In the genomic region with DNA sequence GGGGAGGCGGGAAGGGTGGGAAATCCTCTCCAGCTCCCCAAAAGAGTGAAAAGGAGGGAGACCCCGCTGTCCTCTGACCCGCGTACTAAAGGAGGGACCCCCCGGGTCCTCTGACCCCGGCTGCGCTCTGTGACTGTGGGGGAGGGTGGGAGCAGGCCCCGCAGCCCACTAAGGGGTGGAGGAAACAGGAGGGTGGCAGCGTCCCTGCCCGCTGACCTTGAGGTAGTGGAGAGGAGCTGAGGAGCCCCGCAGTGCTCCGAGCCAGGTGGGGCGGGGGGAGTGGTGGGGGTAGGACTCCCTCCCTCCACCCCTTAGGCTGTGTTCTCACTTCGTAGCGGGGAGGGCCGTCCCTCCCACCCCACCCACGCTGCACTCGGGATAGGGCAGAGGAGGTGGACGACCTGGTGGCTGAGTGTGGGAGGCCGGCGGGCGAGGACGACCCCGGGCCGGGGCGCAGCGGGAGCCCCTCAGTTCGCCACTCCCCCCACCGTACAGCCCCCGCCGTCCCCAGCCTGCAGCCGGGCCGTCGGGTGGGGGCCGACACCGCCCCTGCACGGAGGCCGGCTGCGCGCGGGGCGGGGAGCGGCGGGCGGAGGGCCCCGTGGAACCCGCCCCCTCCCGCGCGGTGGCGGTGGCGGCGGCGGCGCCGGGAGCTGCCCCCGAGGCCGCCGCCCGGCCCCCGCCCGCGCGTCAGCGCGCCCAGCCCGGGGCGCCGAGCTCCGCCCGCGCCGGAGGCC, we compare ENCODE assay signal across 11 cellular contexts. TPM values are rescaled to one million over a fixed set of nuclear protein-coding genes. Genes with fewer than 3 reads are reported as not detected.
A peak's percentile ranks its signal among the peaks of the same experiment; 100 is the strongest.
DNase-seq lines count a peak whose midpoint lies in the region; ATAC-seq and TF ChIP-seq lines count a peak whose summit lies in the region.
"Had no signal": no experiment of that assay in that cellular context is flagged by ENCODE, and none has a peak within 500 bp of the region (broad histone marks: within the 10 kb centered on the region; RNA-seq: fewer than 3 reads in every experiment).

Gene ADCY2, plus strand, starts transcription at position 707 of the 737 bp plus-strand sequence. CDS start 159 bp downstream, outside the sequence.

- peaks cover 3% of the 10 kb centered on the region for H3K36me3 Mint-ChIP-seq in activated naive CD4-positive, alpha-beta T cell treated with anti-CD3 and anti-CD28 coated beads, Interleukin-2, amount 10 ng/mL, durations not matched to agents 7 days and 5 days
- H3K36me3 Mint-ChIP-seq: activated naive CD4-positive, alpha-beta T cell treated with anti-CD3 and anti-CD28 coated beads, Interleukin-2, amount 50 U/mL, for 24 hours had no signal

- no peak for TF ChIP-seq RAD21 in IMR-90 (IDR thresholded peaks at IDR 0.05; ENCODE audit: low read length)

- no peak within 1 kb of the TSS for H3K4me3 ChIP-seq in IMR-90 (ENCODE audit: insufficient read depth, low read depth, low read length)
- peak within 1 kb of the TSS in 7 of 8 donors; percentile 4 to 62 (median 30) for H3K4me3 ChIP-seq in spleen

- H3K27ac ChIP-seq in IMR-90 (ENCODE audit: insufficient read depth, low read length) (no peak within 1 kb of the TSS), spleen (no peak within 1 kb of the TSS)

- no peak within 1 kb of the TSS for H2AK9ac ChIP-seq in IMR-90 (replicated peaks; ENCODE audit: low read depth, low read length, poor library complexity)

- peaks cover 4% of the 10 kb centered on the region for H3K4me1 Mint-ChIP-seq in activated naive CD4-positive, alpha-beta T cell treated with anti-CD3 and anti-CD28 coated beads, Interleukin-2, amount 10 ng/mL, durations not matched to agents 7 days and 5 days

- TF ChIP-seq POLR2A in IMR-90 (IDR thresholded peaks at IDR 0.05; ENCODE audit: low read depth, low read length): no peak
- TF ChIP-seq POLR2A in spleen (IDR thresholded peaks at IDR 0.05): no peak

- no peak within 1 kb of the TSS for H3K14ac ChIP-seq in IMR-90 (replicated peaks; ENCODE audit: low read depth, low read length)

- H3K9me1 ChIP-seq in IMR-90 (ENCODE audit: insufficient read depth, low read length): no peaks in the 10 kb centered on the region

- H3K56ac ChIP-seq in IMR-90 (ENCODE audit: extremely low read depth, insufficient read depth, low read length): no peak within 1 kb of the TSS

- dilution Hi-C loops in IMR-90 (cut with HindIII; ENCODE audit: low sequenced_read_pairs, unreplicated experiment): no loop called here

- no peaks in the 10 kb centered on the region for H3K36me3 ChIP-seq in IMR-90 (ENCODE audit: control insufficient read depth, insufficient read depth, low read length)
- no peaks in the 10 kb centered on the region for H3K36me3 ChIP-seq in spleen

- no peak within 1 kb of the TSS for H2BK120ac ChIP-seq in IMR-90 (ENCODE audit: low read depth, low read length)

- POLR2A ChIA-PET in IMR-90 (lab: Charles Lee; ENCODE audit: unreplicated experiment): no interaction called here

- H3K4me1 ChIP-seq in IMR-90 (ENCODE audit: control insufficient read depth, insufficient read depth, low read length) (no peaks in the 10 kb centered on the region), spleen (peaks cover 0 to 21% (median 5%) of the 10 kb centered on the region in 6 donors)

- no peak within 1 kb of the TSS for H4K8ac ChIP-seq in IMR-90 (ENCODE audit: low read depth in 2 of 2, low read length in 2 of 2)

- H3K4ac ChIP-seq in IMR-90 (ENCODE audit: low read depth, low read length): no peak within 1 kb of the TSS

- no peak for DNase-seq in IMR-90
- no peak for DNase-seq in cerebellum (ENCODE audit: low spot score)
- peak; percentile 52 for DNase-seq in left kidney (ENCODE audit: low read depth, low spot score)
- DNase-seq in spleen: no peak
- DNase-seq in NCI-H446 treated with DMSO at 0.1 percent for 48 hours (lab: John Stamatoyannopoulos, UW): no peak
- DNase-seq in activated naive CD4-positive, alpha-beta T cell treated with anti-CD3 and anti-CD28 coated beads, Interleukin-2, amount 10 ng/mL, durations not matched to agents 7 days and 5 days: no peak
- no peak for DNase-seq in activated CD4-positive, CD25-positive, alpha-beta regulatory T cell (lab: John Stamatoyannopoulos, UW)
- DNase-seq: DND-41, NCI-H226 had no signal

- H3K27me3 ChIP-seq in IMR-90 (ENCODE audit: control insufficient read depth, insufficient read depth, low read length) (no peaks in the 10 kb centered on the region; the same call in 1 of the 2 replicates), spleen (replicated peaks in 1 of 7) (peaks cover 3 to 61% (median 32%) of the 10 kb centered on the region in 7 donors)

- intact Hi-C loops in IMR-90 (cut with micrococcal nuclease) (no loop called here), spleen (cut with DNase I; ENCODE audit: low total_unique reads) (no loop called here)

- no peak within 1 kb of the TSS for H2AK5ac ChIP-seq in IMR-90 (ENCODE audit: low read depth, low read length)

- CTCF ChIA-PET in IMR-90 (lab: Yijun Ruan, JAX): no interaction called here
- CTCF ChIA-PET in activated naive CD4-positive, alpha-beta T cell treated with anti-CD3 and anti-CD28 coated beads, Interleukin-2, amount 10 ng/mL, durations not matched to agents 7 days and 5 days (lab: Charles Lee): no interaction called here

- H3K4me2 ChIP-seq in IMR-90 (ENCODE audit: low read depth, low read length): no peak within 1 kb of the TSS

- no peak within 1 kb of the TSS for H2BK15ac ChIP-seq in IMR-90 (ENCODE audit: low read depth, low read length)

- peaks cover 55% of the 10 kb centered on the region for H3K27me3 Mint-ChIP-seq in activated naive CD4-positive, alpha-beta T cell treated with anti-CD3 and anti-CD28 coated beads, Interleukin-2, amount 10 ng/mL, durations not matched to agents 7 days and 5 days

- no peaks in the 10 kb centered on the region for H3K79me1 ChIP-seq in IMR-90 (ENCODE audit: low read depth in 1 of 2, low read length in 2 of 2)

- no peak within 1 kb of the TSS for H3K18ac ChIP-seq in IMR-90 (ENCODE audit: low read depth, low read length)

- BruUV-seq in IMR-90 (replicated peaks; lab: Mats Ljungman, UMichigan): no TSS peak

- WGBS in IMR-90 (ENCODE audit: extremely low coverage in 2 of 2, insufficient read length in 1 of 2), 2 experiments: 3% methylated on average over 26 of the region's 73 CpGs; no CpG with 5 or more reads in 1 of the 2 experiments
- WGBS in spleen, 5 donors: 0 to 3% (median 2%) methylated on average over 8 to 73 of the region's 73 CpGs

- in situ Hi-C loops in IMR-90 (cut with MboI; ENCODE audit: low sequenced_read_pairs): no loop called here

- no peaks in the 10 kb centered on the region for H3K9me3 Mint-ChIP-seq in activated naive CD4-positive, alpha-beta T cell treated with anti-CD3 and anti-CD28 coated beads, Interleukin-2, amount 10 ng/mL, durations not matched to agents 7 days and 5 days
- H3K9me3 Mint-ChIP-seq: activated naive CD4-positive, alpha-beta T cell treated with anti-CD3 and anti-CD28 coated beads, Interleukin-2, amount 50 U/mL, for 24 hours had no signal

- H2BK5ac ChIP-seq in IMR-90 (ENCODE audit: low read depth, low read length, poor library complexity, severe bottlenecking): no peak within 1 kb of the TSS

- H4K91ac ChIP-seq in IMR-90 (ENCODE audit: insufficient read depth, low read depth, low read length): no peak within 1 kb of the TSS

- peak within 1 kb of the TSS; percentile 70 for H2AFZ ChIP-seq in IMR-90 (replicated peaks; ENCODE audit: low read length, poor library complexity)

- H3K9ac ChIP-seq in IMR-90 (ENCODE audit: low read depth, low read length): no peak within 1 kb of the TSS

- no peak within 1 kb of the TSS for H3K27ac Mint-ChIP-seq in activated naive CD4-positive, alpha-beta T cell treated with anti-CD3 and anti-CD28 coated beads, Interleukin-2, amount 10 ng/mL, durations not matched to agents 7 days and 5 days
- H3K27ac Mint-ChIP-seq: activated naive CD4-positive, alpha-beta T cell treated with anti-CD3 and anti-CD28 coated beads, Interleukin-2, amount 50 U/mL, for 24 hours had no signal

- H3K4me3 Mint-ChIP-seq in activated naive CD4-positive, alpha-beta T cell treated with anti-CD3 and anti-CD28 coated beads, Interleukin-2, amount 10 ng/mL, durations not matched to agents 7 days and 5 days: no peak within 1 kb of the TSS
- H3K4me3 Mint-ChIP-seq: activated naive CD4-positive, alpha-beta T cell treated with anti-CD3 and anti-CD28 coated beads, Interleukin-2, amount 50 U/mL, for 24 hours had no signal

- no peak within 1 kb of the TSS for H2BK20ac ChIP-seq in IMR-90 (ENCODE audit: low read depth, low read length)

- H3K9me3 ChIP-seq in IMR-90 (ENCODE audit: control insufficient read depth, insufficient read depth, low read length) (peaks cover 9% of the 10 kb centered on the region; the same call in 1 of the 2 replicates), spleen (no peaks in the 10 kb centered on the region)

- H3K23ac ChIP-seq in IMR-90 (ENCODE audit: low read depth, low read length): no peak within 1 kb of the TSS

- no peak for TF ChIP-seq CTCF in IMR-90 (conservative IDR thresholded peaks at IDR 0.05; ENCODE audit: low read depth, low read length)
- TF ChIP-seq CTCF in spleen (IDR thresholded peaks at IDR 0.05 in 8 of 11, conservative IDR thresholded peaks at IDR 0.05 in 3 of 11): no peak

- H4K5ac ChIP-seq in IMR-90 (ENCODE audit: low read depth, low read length): no peak within 1 kb of the TSS

- ATAC-seq in IMR-90 (ENCODE audit: low read depth) (no peak), HG02642 (IDR thresholded peaks at IDR 0.05; ENCODE audit: poor library complexity, unreplicated experiment) (no peak)

- H4K20me1 ChIP-seq in IMR-90 (ENCODE audit: insufficient read depth, low read length): no peaks in the 10 kb centered on the region

TF ChIP-seq in IMR-90, 13 proteins besides CTCF, POLR2A, EP300 and RAD21:
- TF ChIP-seq MXI1 (IDR thresholded peaks at IDR 0.05; ENCODE audit: borderline replicate concordance, low read depth, low read length) (no peak), FOS (IDR thresholded peaks at IDR 0.05; ENCODE audit: low read depth, low read length) (no peak), RFX5 (IDR thresholded peaks at IDR 0.05; ENCODE audit: low read depth, low read length) (no peak), CHD1 (IDR thresholded peaks at IDR 0.05; ENCODE audit: low read depth, low read length) (no peak), BHLHE40 (IDR thresholded peaks at IDR 0.05; ENCODE audit: low read depth, low read length) (no peak)
- TF ChIP-seq, protein P1, sequence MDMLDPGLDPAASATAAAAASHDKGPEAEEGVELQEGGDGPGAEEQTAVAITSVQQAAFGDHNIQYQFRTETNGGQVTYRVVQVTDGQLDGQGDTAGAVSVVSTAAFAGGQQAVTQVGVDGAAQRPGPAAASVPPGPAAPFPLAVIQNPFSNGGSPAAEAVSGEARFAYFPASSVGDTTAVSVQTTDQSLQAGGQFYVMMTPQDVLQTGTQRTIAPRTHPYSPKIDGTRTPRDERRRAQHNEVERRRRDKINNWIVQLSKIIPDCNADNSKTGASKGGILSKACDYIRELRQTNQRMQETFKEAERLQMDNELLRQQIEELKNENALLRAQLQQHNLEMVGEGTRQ (IDR thresholded peaks at IDR 0.05; ENCODE audit: low read depth, low read length): no peak

RNA-seq across cellular contexts. Expression of gene ADCY2, which starts in this region (rescaled TPM):
- total RNA-seq in IMR-90 (2012; rRNA removed) (not detected in 2 replicates), cerebellum (21.7 TPM), spleen (1 to 10 TPM in 1 of 7 donors, under 1 TPM in 6; 0.10 to 1.5 (median 0.49) TPM)
- polyA plus RNA-seq in IMR-90 (2012; rRNA removed) (not detected in 2 replicates), spleen (under 1 TPM; 0.02 to 0.07 (median 0.06) TPM)
- polyA plus RNA-seq in IMR-90 (2012; cell fraction: cytosol; rRNA removed): not detected in 2 replicates
- not detected in 2 replicates for polyA plus RNA-seq in IMR-90 (2012; cell fraction: nucleus; rRNA removed; ENCODE audit: low replicate concordance)
